29 cellular contexts compared by ENCODE assay signal in genomic region chrX:9647475-9647874, GRCh38.
DNase-seq lines count a peak whose midpoint lies in the region; ATAC-seq, FAIRE-seq and TF ChIP-seq lines count a peak whose summit lies in the region.
"Had no signal": no experiment of that assay in that cellular context is flagged by ENCODE, and none has a peak within 500 bp of the region (broad histone marks: within the 10 kb centered on the region; RNA-seq: fewer than 3 reads in every experiment).

No MANE protein-coding gene starts in this region.

- H3K4me1 ChIP-seq in BLaER1 = peaks cover 57% of the 10 kb centered on the region
- H3K4me1 ChIP-seq in GM12878 (ENCODE audit: control insufficient read depth, insufficient read depth, low read length) = no peaks in the 10 kb centered on the region
- H3K4me1 ChIP-seq in left ventricle myocardium inferior = peaks cover 22% of the 10 kb centered on the region
- H3K4me1 ChIP-seq: BE2C, left lung had no signal

- H3K27me3 ChIP-seq in BLaER1 = no peaks in the 10 kb centered on the region
- H3K27me3 ChIP-seq in GM12878 (replicated peaks in 1 of 2; ENCODE audit: control insufficient read depth in 2 of 2, insufficient read depth in 2 of 2, low read length in 1 of 2) = no peaks in the 10 kb centered on the region
- no peaks in the 10 kb centered on the region for H3K27me3 ChIP-seq in left ventricle myocardium inferior (ENCODE audit: low read depth)
- H3K27me3 ChIP-seq in H7 (ENCODE audit: control insufficient read depth, insufficient read depth, low read length) = no peaks in the 10 kb centered on the region
- H3K27me3 ChIP-seq: BE2C, brain microvascular endothelial cell, left lung had no signal

- H3K9ac ChIP-seq in BLaER1 = no peak overlapping the region
- no peak overlapping the region for H3K9ac ChIP-seq in GM12878 (ENCODE audit: control insufficient read depth, insufficient read depth, low read length)

- intact Hi-C loops in GM12878 (cut with micrococcal nuclease; ENCODE audit: unreplicated experiment) (loop anchor here (10.0 kb wide), 1 partner anchor 183 kb away; the partner anchor contains the start of gene TBL1X), left ventricle myocardium inferior (cut with micrococcal nuclease) (no loop called here), sciatic nerve (cut with DNase I) (no loop called here)

- in situ Hi-C loops in GM12878 (cut with MboI) = no loop called here

- SMC1A ChIA-PET in GM12878 (lab: Charles Lee; ENCODE audit: uncharacterized antibody, unreplicated experiment) = no interaction called here

- TF ChIP-seq CTCF in GM12878 (IDR thresholded peaks at IDR 0.05 in 2 of 3, conservative IDR thresholded peaks at IDR 0.05 in 1 of 3; ENCODE audit: control insufficient read depth in 2 of 3, extremely low read depth in 1 of 3, insufficient read depth in 1 of 3, low read depth in 3 of 3, low read length in 3 of 3) (no peak), left ventricle myocardium inferior (IDR thresholded peaks at IDR 0.05; ENCODE audit: borderline replicate concordance) (no peak)

- RAD21 ChIA-PET in GM12878 (lab: Charles Lee; ENCODE audit: unreplicated experiment) = no interaction called here

- H3K9me3 ChIP-seq in BLaER1 = no peaks in the 10 kb centered on the region
- H3K9me3 ChIP-seq in GM12878 (replicated peaks; ENCODE audit: control insufficient read depth, insufficient read depth, low read length) = no peaks in the 10 kb centered on the region
- H3K9me3 ChIP-seq in left ventricle myocardium inferior (replicated peaks) = no peaks in the 10 kb centered on the region
- H3K9me3 ChIP-seq: BE2C, left lung, thoracic aorta had no signal

- H3K27ac ChIP-seq in BLaER1 = no peak overlapping the region
- H3K27ac ChIP-seq in GM12878 (ENCODE audit: control insufficient read depth, insufficient read depth) = no peak overlapping the region
- H3K27ac ChIP-seq in left ventricle myocardium inferior (replicated peaks) = peak overlapping the region; percentile 59
- H3K27ac ChIP-seq: brain microvascular endothelial cell, left lung, RWPE1, skin epidermis had no signal

- DNase-seq in GM12878 (ENCODE audit: low read depth, low spot score) (no peak), left ventricle myocardium inferior (no peak), sciatic nerve (ENCODE audit: low spot score) (no peak), NCI-H446 (lab: John Stamatoyannopoulos, UW) (no peak), H7 (no peak)
- DNase-seq in activated effector memory CD4-positive, alpha-beta T cell treated with Interleukin-2 at 50 U/mL for 16 hours = no peak
- DNase-seq: ACHN; activated CD4-positive, alpha-beta T cell treated with anti-CD3 and anti-CD28 coated beads, Interleukin-2, amount 50 U/mL, for 4 hours; activated naive CD4-positive, alpha-beta T cell treated with anti-CD3 and anti-CD28 coated beads for 36 hours; brain microvascular endothelial cell; immature natural killer cell; KBM-7; left lung; naive B cell; NCI-H1092 treated with DMSO at 0.1 percent for 48 hours; NCI-H187; NCI-H524; occipital lobe; OCI-M1; stimulated activated naive CD4-positive, alpha-beta T cell treated with Interleukin-2 at 50 U/mL for 16 hours had no signal

- H3K36me3 ChIP-seq in BLaER1 (0 out of 2 replicates have a peak, but pooled peaks cover 3% of the 10 kb centered on the region), GM12878 (ENCODE audit: control insufficient read depth in 2 of 2, insufficient read depth in 2 of 2, low read length in 1 of 2) (no peaks in the 10 kb centered on the region), left ventricle myocardium inferior (no peaks in the 10 kb centered on the region), H7 (replicated peaks; ENCODE audit: control insufficient read depth, insufficient read depth, low read length) (no peaks in the 10 kb centered on the region)
- H3K36me3 ChIP-seq: BE2C, brain microvascular endothelial cell, left lung, thoracic aorta had no signal

- no peak for TF ChIP-seq RAD21 in GM12878 (IDR thresholded peaks at IDR 0.05; ENCODE audit: insufficient read depth, low read depth, low read length)

- no TSS peak for BruUV-seq in GM12878 (replicated peaks; lab: Mats Ljungman, UMichigan)

- ATAC-seq in GM12878 (no peak), sciatic nerve (peak; percentile 47), GM19351 (IDR thresholded peaks at IDR 0.05; ENCODE audit: unreplicated experiment) (no peak)
- ATAC-seq: left lung had no signal

- no peak overlapping the region for H2AFZ ChIP-seq in GM12878 (ENCODE audit: control insufficient read depth, low read depth, low read length)

- no peak for TF ChIP-seq EP300 in GM12878 (IDR thresholded peaks at IDR 0.05; ENCODE audit: borderline replicate concordance in 1 of 2, control insufficient read depth in 1 of 2, low read depth in 2 of 2, low read length in 2 of 2)

- no peak for TF ChIP-seq POLR2A in GM12878 (IDR thresholded peaks at IDR 0.05; ENCODE audit: low read depth, low read length)

- H4K20me1 ChIP-seq in BLaER1 (peaks cover 93% of the 10 kb centered on the region), GM12878 (ENCODE audit: control insufficient read depth, insufficient read depth) (no peaks in the 10 kb centered on the region)

- peak overlapping the region; percentile 53 for H3K4me2 ChIP-seq in BLaER1
- H3K4me2 ChIP-seq in GM12878 (ENCODE audit: control insufficient read depth, insufficient read depth) = no peak overlapping the region

- no peak overlapping the region for H3K4me3 ChIP-seq in BLaER1
- no peak overlapping the region for H3K4me3 ChIP-seq in GM12878
- H3K4me3 ChIP-seq in left ventricle myocardium inferior = no peak overlapping the region
- no peak overlapping the region for H3K4me3 ChIP-seq in H7 (ENCODE audit: insufficient read depth, low read depth, low read length)
- H3K4me3 ChIP-seq: left lung, skin epidermis, thoracic aorta had no signal

- FAIRE-seq in GM12878 (lab: Jason Lieb, UNC) = no peak
- FAIRE-seq: endothelial cell of umbilical vein, HTR-8/SVneo, urothelium cell line had no signal

- 76% methylated on average over 8 of the region's 8 CpGs for WGBS in GM12878 (ENCODE audit: insufficient coverage, insufficient replicate concordance, low lambda C conversion rate, missing lambda C conversion rate)

- H3K79me2 ChIP-seq in GM12878 (ENCODE audit: control insufficient read depth, insufficient read depth, low read length) = no peaks in the 10 kb centered on the region

- POLR2A ChIA-PET in GM12878 (lab: Charles Lee) = no interaction called here

- CTCF ChIA-PET in GM12878 (lab: Yijun Ruan, JAX) = interaction anchor here (1.6 kb wide), 1 partner anchor 9 kb away, joined by 4 read pairs; no protein-coding TSS in a partner anchor

TF ChIP-seq in GM12878, 131 proteins besides CTCF, POLR2A, EP300 and RAD21:
- TF ChIP-seq E2F4 (IDR thresholded peaks at IDR 0.05; ENCODE audit: low read depth, low read length) (no peak), MTA2 (IDR thresholded peaks at IDR 0.05; ENCODE audit: low read depth) (0 out of 2 replicates have a peak, but pooled peaks have one; percentile 2)
